In the genomic region with DNA sequence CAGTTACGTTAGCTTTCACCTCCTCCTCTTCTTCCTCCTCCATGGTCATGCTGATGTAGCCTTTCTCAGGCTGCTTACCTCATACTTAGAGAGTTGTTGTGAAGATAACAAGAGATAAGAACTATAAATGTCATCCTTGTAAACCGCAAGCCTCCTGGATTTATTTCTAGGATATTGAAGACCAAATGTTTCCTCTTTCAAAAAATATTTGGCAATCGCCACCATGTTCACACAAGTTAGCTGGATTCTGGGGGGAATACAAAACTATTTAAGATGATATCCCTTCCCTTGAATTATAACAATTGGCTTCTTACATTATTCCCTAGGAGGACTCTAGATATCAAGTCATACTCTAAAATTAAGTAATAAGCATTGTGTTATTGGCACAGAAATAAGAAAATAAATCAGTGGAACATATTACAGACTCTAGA, we compare ENCODE assay signal across 18 cellular contexts.
"Had no signal": no experiment of that assay in that cellular context is flagged by ENCODE, and none has a peak within 500 bp of the region (broad histone marks: within the 10 kb centered on the region; RNA-seq: fewer than 3 reads in every experiment).

No MANE protein-coding gene starts in this region.

- H3K4me1 ChIP-seq: ascending aorta, pancreas, upper lobe of right lung had no signal

- H3K9me3 ChIP-seq: ascending aorta, neutrophil, pancreas, upper lobe of right lung had no signal

- DNase-seq: activated CD4-positive, alpha-beta T cell treated with anti-CD3 and anti-CD28 coated beads, Interleukin-2, amount 10 ng/mL, durations not matched to agents 7 days and 5 days; activated CD8-positive, alpha-beta memory T cell treated with anti-CD3 and anti-CD28 coated beads, Interleukin-2, amount 50 U/mL, for 4 hours; activated naive CD4-positive, alpha-beta T cell treated with anti-CD3 and anti-CD28 coated beads for 36 hours; activated T-cell treated with anti-CD3 and anti-CD28 coated beads, Interleukin-2, amount 50 U/mL, for 4 hours; pancreas; stimulated activated CD4-positive, alpha-beta T cell treated with anti-CD3 and anti-CD28 coated beads, Interleukin-12 subunit alpha, Interleukin-12 subunit beta, amount 100 ng/mL, for 4 hours; stimulated activated CD4-positive, alpha-beta T cell treated with anti-CD3 and anti-CD28 coated beads, Interleukin-1b, Interleukin-23, amount 100 ng/mL, for 48 hours; stimulated activated CD8-positive, alpha-beta memory T cell treated with anti-CD3 and anti-CD28 coated beads, Interleukin-4, amount 100 ng/mL, for 48 hours; stimulated activated naive CD4-positive, alpha-beta T cell; T1000; upper lobe of right lung had no signal

- H3K4me3 ChIP-seq: ascending aorta, coronary artery, hepatocyte, lung, pancreas, upper lobe of right lung had no signal

- H3K4me2 ChIP-seq: hepatocyte had no signal

- H3K79me2 ChIP-seq: hepatocyte had no signal

- H3K27me3 ChIP-seq: ascending aorta, hepatocyte, neutrophil, upper lobe of right lung had no signal

- H3K36me3 ChIP-seq: ascending aorta, neutrophil, pancreas, upper lobe of right lung had no signal

- H3K27ac ChIP-seq: ascending aorta, coronary artery, hepatocyte, neutrophil, pancreas, upper lobe of right lung had no signal

- H2AFZ ChIP-seq: hepatocyte had no signal

- ATAC-seq: activated T-cell treated with anti-CD3 and anti-CD28 coated beads, Interleukin-2, amount 50 U/mL, for 4 hours; esophagus mucosa; natural killer cell treated with Interleukin-12 subunit alpha and Interleukin-12 subunit beta and Interleukin-15 and Interleukin-18, amount 100 ng/mL, for 72 hours; upper lobe of right lung had no signal
